Comparison of ENCODE assay signal across 6 cellular contexts in genomic region chr2:129981689-129982088, GRCh38. TPM values are rescaled to one million over a fixed set of nuclear protein-coding genes. Genes with fewer than 3 reads are reported as not detected.
"Had no signal": no experiment of that assay in that cellular context is flagged by ENCODE, and none has a peak within 500 bp of the region (broad histone marks: within the 10 kb centered on the region; RNA-seq: fewer than 3 reads in every experiment).

No MANE protein-coding gene starts in this region.

RNA-seq across cellular contexts. Expression of gene RAB6C, which starts 2.2 kb away (rescaled TPM):
- total RNA-seq: esophagus mucosa, fibroblast of lung, glomerular endothelial cell, osteocyte, posterior vena cava had no signal
- polyA plus RNA-seq: stomach had no signal
